11 cellular contexts compared by ENCODE assay signal in genomic region chr7:121020652-121021051, GRCh38. TPM values are rescaled to one million over a fixed set of nuclear protein-coding genes. Genes with fewer than 3 reads are reported as not detected.
DNase-seq lines count a peak whose midpoint lies in the region; ATAC-seq and TF ChIP-seq lines count a peak whose summit lies in the region.
"Had no signal": no experiment of that assay in that cellular context is flagged by ENCODE, and none has a peak within 500 bp of the region (broad histone marks: within the 10 kb centered on the region; RNA-seq: fewer than 3 reads in every experiment).

No MANE protein-coding gene starts in this region.

- peaks cover 23% of the 10 kb centered on the region for H3K4me1 ChIP-seq in upper lobe of right lung
- H3K4me1 ChIP-seq: A549 had no signal

- in situ Hi-C loops in astrocyte of the spinal cord (cut with HindIII; ENCODE audit: low sequenced_read_pairs), result no loop called here

- intact Hi-C loops in upper lobe of right lung (cut with DNase I), result no loop called here

- no peaks in the 10 kb centered on the region for H3K36me3 ChIP-seq in upper lobe of right lung
- H3K36me3 ChIP-seq: Peyer's patch had no signal

- H3K9me3 ChIP-seq in upper lobe of right lung, result no peaks in the 10 kb centered on the region
- H3K9me3 ChIP-seq: A549, Peyer's patch had no signal

- H3K4me3 ChIP-seq in astrocyte of the spinal cord (ENCODE audit: low read depth, low read length) (no peak overlapping the region), upper lobe of right lung (no peak overlapping the region)
- H3K4me3 ChIP-seq: A549, Peyer's patch had no signal

- DNase-seq in SKM-1 treated with dmso at 0.1 percent for 144 hours (lab: John Stamatoyannopoulos, UW; ENCODE audit: unreplicated experiment), result peak; percentile 8
- no peak for DNase-seq in SKM-1 (lab: John Stamatoyannopoulos, UW; ENCODE audit: unreplicated experiment)
- peak; percentile 79 for DNase-seq in astrocyte of the spinal cord (ENCODE audit: low read depth, low spot score)
- no peak for DNase-seq in left lobe of liver (ENCODE audit: low spot score)
- no peak for DNase-seq in upper lobe of right lung
- DNase-seq in NCI-H446 (lab: John Stamatoyannopoulos, UW), result no peak
- DNase-seq in NCI-H2171 treated with DMSO at 0.1 percent for 48 hours (lab: John Stamatoyannopoulos, UW), result no peak
- DNase-seq: Peyer's patch; stimulated activated CD4-positive, alpha-beta T cell treated with anti-CD3 and anti-CD28 coated beads, Interleukin-2, amount 100 ng/mL, for 48 hours had no signal

- TF ChIP-seq CTCF in astrocyte of the spinal cord (IDR thresholded peaks at IDR 0.05; ENCODE audit: low read depth, low read length), result no peak
- no peak for TF ChIP-seq CTCF in upper lobe of right lung (IDR thresholded peaks at IDR 0.05)

- ATAC-seq in left lobe of liver, result peak; percentile 41
- peak; percentile 34 for ATAC-seq in upper lobe of right lung
- ATAC-seq in GM21786 (IDR thresholded peaks at IDR 0.05; ENCODE audit: unreplicated experiment), result no peak
- ATAC-seq: A549 had no signal

- no peaks in the 10 kb centered on the region for H3K27me3 ChIP-seq in upper lobe of right lung
- H3K27me3 ChIP-seq: Peyer's patch had no signal

- peak overlapping the region; percentile 33 for H3K27ac ChIP-seq in upper lobe of right lung
- H3K27ac ChIP-seq: A549 had no signal

RNA-seq across cellular contexts. Expression of gene CPED1, which starts 32.1 kb away (rescaled TPM):
- total RNA-seq in left lobe of liver (34.6 TPM), upper lobe of right lung (39.2 TPM)

Comparison
In these comparisons a context has a peak if more than half of its experiments do, and no peak if none do; other contexts are left out.
1. DNase-seq: peak in SKM-1 treated with dmso at 0.1 percent for 144 hours (single experiment) and astrocyte of the spinal cord (single experiment); none in SKM-1 (single experiment), left lobe of liver (single experiment), upper lobe of right lung (single experiment), NCI-H446 (0 of 2) and NCI-H2171 treated with DMSO at 0.1 percent for 48 hours (single experiment).